ENCODE assay signal across 14 cellular contexts in the genomic region with DNA sequence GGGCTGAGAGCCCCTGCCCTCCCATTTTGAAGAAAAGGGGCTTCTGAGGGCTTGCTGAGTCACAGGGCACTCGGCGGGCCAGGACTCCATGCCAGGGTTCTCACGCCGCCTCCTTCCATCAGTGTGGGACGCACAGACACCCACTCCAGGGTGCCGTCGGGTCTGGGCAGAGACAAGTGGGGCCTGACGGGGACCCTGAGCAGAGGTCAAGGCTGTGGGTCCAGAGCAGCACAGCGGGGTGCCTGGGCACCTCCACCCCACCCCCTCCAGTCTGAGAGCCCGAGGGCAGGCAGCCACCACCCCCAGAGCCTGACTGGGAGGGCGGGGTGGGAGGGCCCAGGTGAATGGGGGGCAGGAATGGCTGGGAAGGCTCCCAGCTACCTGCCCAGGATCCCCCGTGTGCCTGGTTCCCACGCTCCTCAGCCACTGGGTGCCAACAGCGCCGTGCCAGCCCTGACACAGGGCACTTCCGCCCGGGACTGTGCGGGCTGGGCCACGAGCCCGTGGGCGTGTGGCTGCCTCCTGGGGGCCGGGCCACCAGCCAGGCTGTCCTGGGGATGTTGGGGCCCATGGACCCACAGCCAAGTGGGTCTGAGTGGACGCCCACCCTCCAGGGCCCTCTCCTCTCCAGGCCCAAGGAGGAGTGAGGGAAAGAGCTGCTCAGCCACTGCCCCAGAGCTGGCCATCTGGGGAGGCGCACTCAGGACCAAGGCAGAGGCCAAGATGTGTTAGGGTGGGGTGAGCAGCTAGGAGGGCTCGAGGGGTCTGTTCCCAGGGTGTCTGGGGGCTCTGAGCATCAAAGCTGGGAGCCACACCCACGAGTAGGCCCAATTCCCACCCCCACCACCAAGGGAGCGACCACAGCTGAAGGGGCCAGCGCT. TPM values are rescaled to one million over a fixed set of nuclear protein-coding genes. Genes with fewer than 3 reads are reported as not detected.
DNase-seq lines count a peak whose midpoint lies in the region; ATAC-seq, FAIRE-seq and TF ChIP-seq lines count a peak whose summit lies in the region.
"Had no signal": no experiment of that assay in that cellular context is flagged by ENCODE, and none has a peak within 500 bp of the region (broad histone marks: within the 10 kb centered on the region; RNA-seq: fewer than 3 reads in every experiment).

No MANE protein-coding gene starts in this region.

- H3K9me3 ChIP-seq in WERI-Rb-1 (ENCODE audit: severe bottlenecking): no peaks in the 10 kb centered on the region
- H3K9me3 ChIP-seq in kidney (ENCODE audit: control insufficient read depth in 1 of 2, low read length in 2 of 2): no peaks in the 10 kb centered on the region
- H3K9me3 ChIP-seq in thymus (ENCODE audit: control insufficient read depth): no peaks in the 10 kb centered on the region
- H3K9me3 ChIP-seq: ascending aorta had no signal

- intact Hi-C loops in kidney (cut with DNase I): no loop called here

- H3K36me3 Mint-ChIP-seq in WTC11: no peaks in the 10 kb centered on the region

- no peak for ATAC-seq in WTC11

- no peak overlapping the region for H3K9ac ChIP-seq in kidney (ENCODE audit: low read length in 2 of 2)

- H3K27ac Mint-ChIP-seq in WTC11: no peak overlapping the region
- H3K27ac Mint-ChIP-seq: activated CD4-positive, alpha-beta T cell treated with anti-CD3 and anti-CD28 coated beads for 36 hours had no signal

- H3K27ac ChIP-seq in WERI-Rb-1: peak overlapping the region; percentile 67
- H3K27ac ChIP-seq in kidney (ENCODE audit: low read depth in 2 of 2, low read length in 2 of 2): peak overlapping the region in 1 of 2 donors; percentile 67
- peak overlapping the region; percentile 20 for H3K27ac ChIP-seq in thymus (ENCODE audit: low read depth)
- H3K27ac ChIP-seq: ascending aorta had no signal

- no peaks in the 10 kb centered on the region for H3K9me3 Mint-ChIP-seq in WTC11
- H3K9me3 Mint-ChIP-seq: activated T-cell treated with anti-CD3 and anti-CD28 coated beads, Interleukin-2, amount 50 U/mL, for 4 hours had no signal

- CTCF ChIA-PET in WTC11 (lab: Charles Lee): interaction anchor here (0.9 to 2.9 kb wide), 4 partner anchors 9 to 111 kb away, joined by 3 to 15 read pairs (median 6); partner anchors contain the start of genes EXD3, NOXA1 and NRARP

- TF ChIP-seq CTCF in WERI-Rb-1 (IDR thresholded peaks at IDR 0.05; ENCODE audit: low read depth, low read length): no peak
- no peak for TF ChIP-seq CTCF in kidney (IDR thresholded peaks at IDR 0.05; ENCODE audit: borderline replicate concordance, extremely low read depth, insufficient read depth)
- TF ChIP-seq CTCF in WTC11 (IDR thresholded peaks at IDR 0.05): no peak

- DNase-seq in activated CD4-positive, CD25-positive, alpha-beta regulatory T cell treated with anti-CD3 and anti-CD28 coated beads, Interleukin-2, amount 50 U/mL, for 72 hours: peak; percentile 27
- DNase-seq in activated CD4-positive, CD25-positive, alpha-beta regulatory T cell (lab: John Stamatoyannopoulos, UW): no peak
- no peak for DNase-seq in WERI-Rb-1
- peak; percentile 69 for DNase-seq in kidney
- no peak for DNase-seq in NCI-H2081 treated with DMSO at 0.1 percent for 48 hours (lab: John Stamatoyannopoulos, UW)
- DNase-seq in WTC11 (ENCODE audit: low spot score): no peak
- DNase-seq in HTR-8/SVneo (ENCODE audit: insufficient read length, low spot score): no peak
- DNase-seq: foreskin fibroblast had no signal

- peaks cover 0 to 11% of the 10 kb centered on the region in 2 donors for H3K4me1 ChIP-seq in kidney (ENCODE audit: control insufficient read depth in 1 of 2, insufficient read depth in 1 of 2, low read depth in 1 of 2, low read length in 2 of 2)
- peaks cover 3% of the 10 kb centered on the region for H3K4me1 ChIP-seq in thymus (ENCODE audit: control insufficient read depth, insufficient read depth, low read length)

- no peak overlapping the region for H3K4me3 Mint-ChIP-seq in WTC11
- H3K4me3 Mint-ChIP-seq: activated CD4-positive, alpha-beta T cell treated with anti-CD3 and anti-CD28 coated beads for 36 hours; activated T-cell treated with anti-CD3 and anti-CD28 coated beads, Interleukin-2, amount 50 U/mL, for 4 hours had no signal

- no peak for FAIRE-seq in kidney (lab: Jason Lieb, UNC)
- FAIRE-seq in HTR-8/SVneo (lab: Jason Lieb, UNC): no peak
- FAIRE-seq: A204.1, islet of Langerhans had no signal

- no peak overlapping the region for H3K4me3 ChIP-seq in WERI-Rb-1 (ENCODE audit: low read depth, low read length)
- H3K4me3 ChIP-seq in kidney (ENCODE audit: low read length in 2 of 2): no peak overlapping the region
- no peak overlapping the region for H3K4me3 ChIP-seq in thymus (ENCODE audit: low read length)
- H3K4me3 ChIP-seq: ascending aorta had no signal

- peaks cover 10% of the 10 kb centered on the region for H3K4me1 Mint-ChIP-seq in WTC11

- no peaks in the 10 kb centered on the region for H3K27me3 Mint-ChIP-seq in WTC11 (ENCODE audit: low read depth)

- POLR2A ChIA-PET in WTC11 (lab: Charles Lee): no interaction called here

- H3K27me3 ChIP-seq in WERI-Rb-1 (ENCODE audit: insufficient read depth, low read depth, severe bottlenecking) (no peaks in the 10 kb centered on the region), thymus (ENCODE audit: control insufficient read depth, insufficient read depth) (peaks cover 21% of the 10 kb centered on the region)

- WGBS in thymus: 86% methylated on average over 28 of the region's 28 CpGs

- no peaks in the 10 kb centered on the region for H3K36me3 ChIP-seq in WERI-Rb-1
- no peaks in the 10 kb centered on the region for H3K36me3 ChIP-seq in kidney (ENCODE audit: control insufficient read depth in 1 of 2, insufficient read depth in 2 of 2, low read length in 2 of 2)
- no peaks in the 10 kb centered on the region for H3K36me3 ChIP-seq in thymus (ENCODE audit: control insufficient read depth, insufficient read depth)
- H3K36me3 ChIP-seq: ascending aorta had no signal

TF ChIP-seq in WTC11, 78 proteins besides CTCF, POLR2A, EP300 and RAD21 (continues in another document):
- TF ChIP-seq ZNF317 (CRISPR knock-in tag; IDR thresholded peaks at IDR 0.05; ENCODE audit: borderline replicate concordance, low read depth): no peak
- TF ChIP-seq CDX4 (CRISPR knock-in tag; IDR thresholded peaks at IDR 0.05; ENCODE audit: borderline replicate concordance): no peak
- TF ChIP-seq GRHL2 (CRISPR knock-in tag; IDR thresholded peaks at IDR 0.05; ENCODE audit: insufficient replicate concordance, severe bottlenecking): no peak
- no peak for TF ChIP-seq ZNF671 (CRISPR knock-in tag; IDR thresholded peaks at IDR 0.05)
- no peak for TF ChIP-seq NR1H2 (CRISPR knock-in tag; IDR thresholded peaks at IDR 0.05)
- no peak for TF ChIP-seq ARID4B (CRISPR knock-in tag; IDR thresholded peaks at IDR 0.05; ENCODE audit: borderline replicate concordance)
- TF ChIP-seq OVOL2 (CRISPR knock-in tag; IDR thresholded peaks at IDR 0.05; ENCODE audit: borderline replicate concordance): no peak
- TF ChIP-seq JUN (CRISPR knock-in tag; IDR thresholded peaks at IDR 0.05): no peak
- no peak for TF ChIP-seq ETV6 (CRISPR knock-in tag; IDR thresholded peaks at IDR 0.05)

RNA-seq across cellular contexts. Expression of gene NRARP, which starts 10.1 kb away (rescaled TPM):
- total RNA-seq in kidney: 4.7 TPM
- 1.7 TPM for polyA plus RNA-seq in kidney (ENCODE audit: insufficient read depth, low read depth, low replicate concordance)
- polyA plus RNA-seq in thymus: 1.6 TPM
- total RNA-seq in WTC11 (2021): 46.7 to 52.4 TPM (median 51.5 TPM) in 3 replicates

RNA-seq across cellular contexts. Expression of gene TOR4A, which starts 34.7 kb away (rescaled TPM):
- total RNA-seq in kidney (23.8 TPM), WTC11 (2021) (7.3 to 11.8 TPM (median 11.3 TPM) in 3 replicates)
- polyA plus RNA-seq in kidney (ENCODE audit: insufficient read depth, low read depth, low replicate concordance) (4.9 TPM), thymus (2.1 TPM)

RNA-seq across cellular contexts. Expression of gene NELFB, which starts 57.1 kb away (rescaled TPM):
- total RNA-seq in kidney (57.3 TPM), WTC11 (2021) (93.7 to 95.0 TPM (median 94.7 TPM) in 3 replicates)
- polyA plus RNA-seq in kidney (ENCODE audit: insufficient read depth, low read depth, low replicate concordance) (43.8 TPM), thymus (38.8 TPM)

Comparison
In these comparisons a context has a peak if more than half of its experiments do, and no peak if none do; other contexts are left out.
1. DNase-seq: peak in activated CD4-positive, CD25-positive, alpha-beta regulatory T cell treated with anti-CD3 and anti-CD28 coated beads, Interleukin-2, amount 50 U/mL, for 72 hours (single experiment) and kidney (single experiment); none in activated CD4-positive, CD25-positive, alpha-beta regulatory T cell (0 of 4), WERI-Rb-1 (single experiment), NCI-H2081 treated with DMSO at 0.1 percent for 48 hours (single experiment), WTC11 (single experiment) and HTR-8/SVneo (single experiment).